ENCODE assay signal across 1 cellular context in the genomic region with DNA sequence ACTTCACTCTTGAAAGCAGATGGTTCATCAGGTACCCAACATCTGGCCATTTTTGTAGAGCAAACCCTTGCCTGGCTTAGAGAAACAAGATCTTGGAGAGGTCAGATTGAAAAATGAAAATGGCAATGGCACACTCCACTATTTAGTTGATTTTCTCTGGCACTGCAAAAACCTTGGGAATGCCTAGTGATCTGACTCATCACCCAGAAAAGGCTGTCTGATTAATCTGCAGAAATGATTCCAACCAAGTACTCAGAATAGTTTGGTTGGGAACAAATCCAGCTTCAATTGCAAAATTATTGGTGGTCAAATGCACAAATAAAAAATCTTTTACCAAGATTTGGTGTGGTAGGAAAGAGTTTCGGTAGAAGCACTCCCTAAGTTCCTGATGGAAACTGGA.
TF ChIP-seq lines count a peak whose summit lies in the region.

No MANE protein-coding gene starts in this region.

TF ChIP-seq in IMR-90, 13 proteins besides CTCF, POLR2A, EP300 and RAD21 (continued from another document):
- TF ChIP-seq, protein P1, sequence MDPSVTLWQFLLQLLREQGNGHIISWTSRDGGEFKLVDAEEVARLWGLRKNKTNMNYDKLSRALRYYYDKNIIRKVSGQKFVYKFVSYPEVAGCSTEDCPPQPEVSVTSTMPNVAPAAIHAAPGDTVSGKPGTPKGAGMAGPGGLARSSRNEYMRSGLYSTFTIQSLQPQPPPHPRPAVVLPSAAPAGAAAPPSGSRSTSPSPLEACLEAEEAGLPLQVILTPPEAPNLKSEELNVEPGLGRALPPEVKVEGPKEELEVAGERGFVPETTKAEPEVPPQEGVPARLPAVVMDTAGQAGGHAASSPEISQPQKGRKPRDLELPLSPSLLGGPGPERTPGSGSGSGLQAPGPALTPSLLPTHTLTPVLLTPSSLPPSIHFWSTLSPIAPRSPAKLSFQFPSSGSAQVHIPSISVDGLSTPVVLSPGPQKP (IDR thresholded peaks at IDR 0.05; ENCODE audit: borderline replicate concordance, low read depth, low read length) = no peak
- peak; percentile 52; the same call in 1 of the 2 replicates for TF ChIP-seq FOS (IDR thresholded peaks at IDR 0.05; ENCODE audit: low read depth, low read length)
- TF ChIP-seq MXI1 (IDR thresholded peaks at IDR 0.05; ENCODE audit: borderline replicate concordance, low read depth, low read length) = no peak
- TF ChIP-seq, protein P2, sequence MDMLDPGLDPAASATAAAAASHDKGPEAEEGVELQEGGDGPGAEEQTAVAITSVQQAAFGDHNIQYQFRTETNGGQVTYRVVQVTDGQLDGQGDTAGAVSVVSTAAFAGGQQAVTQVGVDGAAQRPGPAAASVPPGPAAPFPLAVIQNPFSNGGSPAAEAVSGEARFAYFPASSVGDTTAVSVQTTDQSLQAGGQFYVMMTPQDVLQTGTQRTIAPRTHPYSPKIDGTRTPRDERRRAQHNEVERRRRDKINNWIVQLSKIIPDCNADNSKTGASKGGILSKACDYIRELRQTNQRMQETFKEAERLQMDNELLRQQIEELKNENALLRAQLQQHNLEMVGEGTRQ (IDR thresholded peaks at IDR 0.05; ENCODE audit: low read depth, low read length) = no peak
- TF ChIP-seq SMC3 (IDR thresholded peaks at IDR 0.05; ENCODE audit: low read depth, low read length) = no peak
- TF ChIP-seq CHD1 (IDR thresholded peaks at IDR 0.05; ENCODE audit: low read depth, low read length) = no peak
- no peak for TF ChIP-seq BHLHE40 (IDR thresholded peaks at IDR 0.05; ENCODE audit: low read depth, low read length)
- TF ChIP-seq RCOR1 (IDR thresholded peaks at IDR 0.05; ENCODE audit: insufficient replicate concordance, low read length) = no peak
